28 cellular contexts compared by ENCODE assay signal in genomic region chr11:41273908-41274307, GRCh38.
"Had no signal": no experiment of that assay in that cellular context is flagged by ENCODE, and none has a peak within 500 bp of the region (broad histone marks: within the 10 kb centered on the region; RNA-seq: fewer than 3 reads in every experiment).

No MANE protein-coding gene starts in this region.

- ATAC-seq: activated CD4-positive, CD25-positive, alpha-beta regulatory T cell treated with anti-CD3 and anti-CD28 coated beads, Interleukin-2, amount 50 U/mL, for 24 hours; activated CD8-positive, alpha-beta T cell treated with anti-CD3 and anti-CD28 coated beads for 36 hours; activated T-cell treated with anti-CD3 and anti-CD28 coated beads, Interleukin-2, amount 50 U/mL, for 4 hours; activated T-helper 17 cell treated with anti-CD3 and anti-CD28 coated beads, Interleukin-2, amount 50 U/mL, for 72 hours; esophagus mucosa; T-helper 17 cell had no signal

- H3K36me3 Mint-ChIP-seq: activated naive CD8-positive, alpha-beta T cell had no signal

- H3K4me3 ChIP-seq: colonic mucosa had no signal

- H3K36me3 ChIP-seq: brain microvascular endothelial cell, colonic mucosa, WERI-Rb-1 had no signal

- DNase-seq: activated B cell treated with CpG ODN at 0.5 μM for 24 hours; activated CD4-positive, alpha-beta T cell treated with anti-CD3 and anti-CD28 coated beads for 48 hours; activated CD4-positive, alpha-beta T cell treated with anti-CD3 and anti-CD28 coated beads, Interleukin-2, amount 50 U/mL, for 1 hour; activated CD4-positive, alpha-beta T cell treated with anti-CD3 and anti-CD28 coated beads, Interleukin-2, amount 50 U/mL, for 48 hours; activated CD8-positive, alpha-beta memory T cell treated with anti-CD3 and anti-CD28 coated beads for 24 hours; activated CD8-positive, alpha-beta T cell treated with anti-CD3 and anti-CD28 coated beads for 36 hours; activated effector memory CD4-positive, alpha-beta T cell treated with Interleukin-2 at 50 U/mL for 16 hours; activated gamma-delta T cell treated with Interleukin-2 at 50 U/mL for 16 hours; activated naive CD4-positive, alpha-beta T cell treated with anti-CD3 and anti-CD28 coated beads, Interleukin-2, amount 50 U/mL, for 16 hours; activated naive CD4-positive, alpha-beta T cell treated with Interleukin-2 at 50 U/mL for 16 hours; activated T-cell treated with anti-CD3 and anti-CD28 coated beads, Interleukin-2, amount 50 U/mL, for 4 hours; amniotic stem cell; anterior cingulate cortex; brain microvascular endothelial cell; central memory CD4-positive, alpha-beta T cell; cerebellar nuclear complex; colonic mucosa; effector CD8-positive, alpha-beta T cell; foreskin fibroblast; T-helper 1 cell; T-helper 17 cell; T1000; WERI-Rb-1 had no signal

- H3K27me3 ChIP-seq: brain microvascular endothelial cell, colonic mucosa had no signal

- H3K4me1 ChIP-seq: colonic mucosa had no signal

- H3K4me1 Mint-ChIP-seq: activated B cell treated with CpG ODN at 0.5 μM for 24 hours; activated T-helper 17 cell treated with anti-CD3 and anti-CD28 coated beads, Interleukin-2, amount 50 U/mL, for 72 hours; T-helper 17 cell had no signal

- H3K9me3 ChIP-seq: colonic mucosa had no signal

- H3K27ac ChIP-seq: brain microvascular endothelial cell, colonic mucosa, WERI-Rb-1 had no signal

- H3K27me3 Mint-ChIP-seq: activated B cell treated with CpG ODN at 0.5 μM for 24 hours; activated CD8-positive, alpha-beta T cell treated with anti-CD3 and anti-CD28 coated beads for 36 hours; activated naive CD8-positive, alpha-beta T cell; activated T-helper 17 cell treated with anti-CD3 and anti-CD28 coated beads, Interleukin-2, amount 50 U/mL, for 72 hours; T-helper 17 cell had no signal

- H3K4me3 Mint-ChIP-seq: activated B cell treated with CpG ODN at 0.5 μM for 24 hours; activated CD8-positive, alpha-beta T cell treated with anti-CD3 and anti-CD28 coated beads for 36 hours; activated naive CD8-positive, alpha-beta T cell; activated T-cell treated with anti-CD3 and anti-CD28 coated beads, Interleukin-2, amount 50 U/mL, for 4 hours; activated T-helper 17 cell treated with anti-CD3 and anti-CD28 coated beads, Interleukin-2, amount 50 U/mL, for 72 hours; T-helper 17 cell; T-helper 2 cell treated with Interferon-gamma antibody and Interleukin-4, amounts not matched to agents 5 μg/mL and 100 μg/mL, for 36 hours had no signal

- H3K27ac Mint-ChIP-seq: activated B cell treated with CpG ODN at 0.5 μM for 24 hours; activated CD8-positive, alpha-beta T cell treated with anti-CD3 and anti-CD28 coated beads for 36 hours; activated naive CD8-positive, alpha-beta T cell; activated T-helper 17 cell treated with anti-CD3 and anti-CD28 coated beads, Interleukin-2, amount 50 U/mL, for 72 hours; T-helper 17 cell; T-helper 2 cell treated with Interferon-gamma antibody and Interleukin-4, amounts not matched to agents 5 μg/mL and 100 μg/mL, for 36 hours had no signal
